17 cellular contexts compared by ENCODE assay signal in genomic region chr10:15704581-15704968, GRCh38. TPM values are rescaled to one million over a fixed set of nuclear protein-coding genes. Genes with fewer than 3 reads are reported as not detected.
"Had no signal": no experiment of that assay in that cellular context is flagged by ENCODE, and none has a peak within 500 bp of the region (broad histone marks: within the 10 kb centered on the region; RNA-seq: fewer than 3 reads in every experiment).

No MANE protein-coding gene starts in this region.

- DNase-seq: activated B cell treated with CpG ODN at 0.5 μM for 24 hours; activated CD4-positive, alpha-beta T cell treated with anti-CD3 and anti-CD28 coated beads for 48 hours; activated CD8-positive, alpha-beta T cell treated with anti-CD3 and anti-CD28 coated beads for 36 hours; activated effector memory CD4-positive, alpha-beta T cell treated with Interleukin-2 at 50 U/mL for 16 hours; activated naive CD4-positive, alpha-beta T cell treated with anti-CD3 and anti-CD28 coated beads, Interleukin-2, amount 50 U/mL, for 16 hours; activated T-cell treated with anti-CD3 and anti-CD28 coated beads, Interleukin-2, amount 50 U/mL, for 4 hours; adrenal gland; cerebellar nuclear complex; effector memory CD8-positive, alpha-beta T cell; left ventricle myocardium inferior; naive B cell; pancreas; spleen; stimulated activated naive CD8-positive, alpha-beta T cell treated with anti-CD3 and anti-CD28 coated beads, Interleukin-15, amount 100 ng/mL, for 72 hours had no signal

- ATAC-seq: activated CD8-positive, alpha-beta T cell treated with anti-CD3 and anti-CD28 coated beads for 36 hours; activated T-cell treated with anti-CD3 and anti-CD28 coated beads, Interleukin-2, amount 50 U/mL, for 4 hours; effector memory CD8-positive, alpha-beta T cell; pancreas; sciatic nerve; stimulated activated naive CD8-positive, alpha-beta T cell treated with anti-CD3 and anti-CD28 coated beads, Interleukin-15, amount 100 ng/mL, for 72 hours had no signal

- H3K27me3 ChIP-seq: adrenal gland, pancreas, spleen had no signal

- H3K4me3 ChIP-seq: adrenal gland, left ventricle myocardium inferior, pancreas, spleen had no signal

- H3K36me3 ChIP-seq: adrenal gland, left ventricle myocardium inferior, pancreas had no signal

- H3K27ac ChIP-seq: adrenal gland, epithelial cell of prostate, left ventricle myocardium inferior, pancreas, spleen had no signal

RNA-seq across cellular contexts. Expression of gene ITGA8, which starts 15.1 kb away (rescaled TPM):
- polyA plus RNA-seq: keratinocyte had no signal
